29 cellular contexts compared by ENCODE assay signal in genomic region chr13:44093607-44094583, GRCh38.
DNase-seq lines count a peak whose midpoint lies in the region; ATAC-seq and TF ChIP-seq lines count a peak whose summit lies in the region.
"Had no signal": no experiment of that assay in that cellular context is flagged by ENCODE, and none has a peak within 500 bp of the region (broad histone marks: within the 10 kb centered on the region; RNA-seq: fewer than 3 reads in every experiment).

No MANE protein-coding gene starts in this region.

- DNase-seq in COR-L47 (lab: John Stamatoyannopoulos, UW) (peak; percentile 12), NCI-H1436 treated with DMSO at 0.1 percent for 48 hours (lab: John Stamatoyannopoulos, UW) (peak; percentile 34), WTC11 (ENCODE audit: low spot score) (no peak), fibroblast of villous mesenchyme (ENCODE audit: low read depth) (peak; percentile 68), esophagus squamous epithelium (lab: John Stamatoyannopoulos, UW) (no peak), NCI-H2081 (lab: John Stamatoyannopoulos, UW) (no peak), left cardiac atrium (no peak)
- DNase-seq: activated CD4-positive, alpha-beta T cell treated with anti-CD3 and anti-CD28 coated beads, Interleukin-2, amount 50 U/mL, for 48 hours; activated CD8-positive, alpha-beta memory T cell treated with anti-CD3 and anti-CD28 coated beads, Interleukin-2, amount 50 U/mL, for 4 hours; BE2C; DND-41; dorsolateral prefrontal cortex; H9; mucosa of descending colon; NCI-H1092 treated with DMSO at 0.1 percent for 48 hours; NCI-H226; NCI-H82; pancreas had no signal

- 49 to 54% methylated on average over 4 of the region's 4 CpGs for WGBS in esophagus squamous epithelium, 2 donors

- intact Hi-C loops in esophagus squamous epithelium (cut with DNase I) (no loop called here), left cardiac atrium (cut with DNase I) (no loop called here)

- no peaks in the 10 kb centered on the region for H3K27me3 ChIP-seq in esophagus squamous epithelium
- H3K27me3 ChIP-seq: ascending aorta, dorsolateral prefrontal cortex, gastroesophageal sphincter, pancreas, right atrium auricular region had no signal

- POLR2A ChIA-PET in WTC11 (lab: Charles Lee): no interaction called here

- no peak overlapping the region for H3K27ac Mint-ChIP-seq in WTC11
- H3K27ac Mint-ChIP-seq: activated naive CD8-positive, alpha-beta T cell; activated T-helper 2 cell treated with anti-CD3 and anti-CD28 coated beads, Interferon-gamma antibody, Interleukin-2, Interleukin-4, amounts not matched to agents 10 μg/mL and 5 μg/mL and 100 μg/mL, durations not matched to agents 14 hours and 24 hours and 36 hours; H9; nephron; type B pancreatic cell had no signal

- ATAC-seq in WTC11: no peak
- ATAC-seq in GM21737 (IDR thresholded peaks at IDR 0.05; ENCODE audit: unreplicated experiment): no peak
- no peak for ATAC-seq in left cardiac atrium
- ATAC-seq: A549, gastroesophageal sphincter, GM12878, mucosa of descending colon, pancreas, Right ventricle myocardium inferior had no signal

- CTCF ChIA-PET in WTC11 (lab: Charles Lee): interaction anchor here (0.7 kb wide), 1 partner anchor 725 kb away, joined by 3 read pairs; no protein-coding TSS in a partner anchor

- no peak for TF ChIP-seq CTCF in WTC11 (IDR thresholded peaks at IDR 0.05)
- TF ChIP-seq CTCF in fibroblast of villous mesenchyme (IDR thresholded peaks at IDR 0.05; ENCODE audit: insufficient read depth, low read depth, low read length): no peak
- TF ChIP-seq CTCF in esophagus squamous epithelium (IDR thresholded peaks at IDR 0.05): no peak

- no peak overlapping the region for H3K4me3 Mint-ChIP-seq in WTC11
- H3K4me3 Mint-ChIP-seq: activated naive CD8-positive, alpha-beta T cell; H9; nephron; type B pancreatic cell had no signal

- peaks cover 29% of the 10 kb centered on the region for H3K9me3 Mint-ChIP-seq in WTC11
- H3K9me3 Mint-ChIP-seq: activated T-helper 2 cell treated with anti-CD3 and anti-CD28 coated beads, Interferon-gamma antibody, Interleukin-2, Interleukin-4, amounts not matched to agents 10 μg/mL and 5 μg/mL and 100 μg/mL, durations not matched to agents 14 hours and 24 hours and 36 hours had no signal

- H3K4me3 ChIP-seq in fibroblast of villous mesenchyme (ENCODE audit: low read depth, low read length) (no peak overlapping the region), esophagus squamous epithelium (no peak overlapping the region)
- H3K4me3 ChIP-seq: A549, ascending aorta, gastroesophageal sphincter, GM12878, mucosa of descending colon, pancreas, right atrium auricular region had no signal

- no peak for TF ChIP-seq POLR2A in esophagus squamous epithelium (IDR thresholded peaks at IDR 0.05)

- H3K36me3 ChIP-seq in esophagus squamous epithelium: no peaks in the 10 kb centered on the region
- H3K36me3 ChIP-seq: ascending aorta, BE2C, gastroesophageal sphincter, pancreas, right atrium auricular region had no signal

- H3K36me3 Mint-ChIP-seq in WTC11: peaks cover 7% of the 10 kb centered on the region
- H3K36me3 Mint-ChIP-seq: activated naive CD8-positive, alpha-beta T cell; type B pancreatic cell had no signal

- no peak overlapping the region for H3K27ac ChIP-seq in esophagus squamous epithelium
- H3K27ac ChIP-seq: A549, ascending aorta, pancreas, right atrium auricular region had no signal

- no peaks in the 10 kb centered on the region for H3K4me1 ChIP-seq in esophagus squamous epithelium
- H3K4me1 ChIP-seq: A549, ascending aorta, BE2C, pancreas, right atrium auricular region had no signal

- H3K4me1 Mint-ChIP-seq in WTC11: 0 out of 2 replicates have a peak, but pooled peaks cover 7% of the 10 kb centered on the region
- H3K4me1 Mint-ChIP-seq: nephron had no signal

- H3K27me3 Mint-ChIP-seq in WTC11 (ENCODE audit: low read depth): no peaks in the 10 kb centered on the region
- H3K27me3 Mint-ChIP-seq: activated naive CD8-positive, alpha-beta T cell; type B pancreatic cell had no signal

- H3K9me3 ChIP-seq in esophagus squamous epithelium: no peaks in the 10 kb centered on the region
- H3K9me3 ChIP-seq: A549, ascending aorta, BE2C, gastroesophageal sphincter, mucosa of descending colon, pancreas, right atrium auricular region had no signal

TF ChIP-seq in WTC11, 78 proteins besides CTCF, POLR2A, EP300 and RAD21:
- TF ChIP-seq RORB (CRISPR knock-in tag; IDR thresholded peaks at IDR 0.05): peak; percentile 45; the same call in 1 of the 2 replicates
- no peak for TF ChIP-seq USF2 (CRISPR knock-in tag; IDR thresholded peaks at IDR 0.05)
TF ChIP-seq in WTC11: peak in this region for 1.

Comparison
In these comparisons a context has a peak if more than half of its experiments do, and no peak if none do; other contexts are left out.
1. DNase-seq: peak in COR-L47 (single experiment), NCI-H1436 treated with DMSO at 0.1 percent for 48 hours (single experiment) and fibroblast of villous mesenchyme (single experiment); none in WTC11 (single experiment), esophagus squamous epithelium (single experiment), NCI-H2081 (0 of 2) and left cardiac atrium (single experiment).